Comparison of ENCODE assay signal across 11 cellular contexts in genomic region chr12:54364413-54364812, GRCh38. TPM values are rescaled to one million over a fixed set of nuclear protein-coding genes. Genes with fewer than 3 reads are reported as not detected.
DNase-seq lines count a peak whose midpoint lies in the region; ATAC-seq and TF ChIP-seq lines count a peak whose summit lies in the region.
"Had no signal": no experiment of that assay in that cellular context is flagged by ENCODE, and none has a peak within 500 bp of the region (broad histone marks: within the 10 kb centered on the region; RNA-seq: fewer than 3 reads in every experiment).

GPR84 (minus strand) TSS chr12:54364486; CDS start chr12:54363851, 635 bp downstream.

- no peak within 1 kb of the TSS for H3K27ac ChIP-seq in CD8-positive, alpha-beta memory T cell (ENCODE audit: low read depth, low read length)
- H3K27ac ChIP-seq: Peyer's patch had no signal

- DNase-seq in CD8-positive, alpha-beta memory T cell: no peak
- DNase-seq in NB4 (ENCODE audit: low read depth) (peak; percentile 95), NCI-H446 (lab: John Stamatoyannopoulos, UW) (no peak), AG08396 (ENCODE audit: low spot score) (no peak), NCI-H187 (lab: John Stamatoyannopoulos, UW) (no peak)
- DNase-seq in central memory CD4-positive, alpha-beta T cell: peak; percentile 32
- DNase-seq: Peyer's patch, right cardiac atrium, stomach had no signal

- ATAC-seq in GM21515 (IDR thresholded peaks at IDR 0.05; ENCODE audit: unreplicated experiment) (peak; percentile 46), GM18517 (IDR thresholded peaks at IDR 0.05; ENCODE audit: unreplicated experiment) (no peak)
- ATAC-seq: right cardiac atrium had no signal

- POLR2A ChIA-PET in CD8-positive, alpha-beta memory T cell (lab: Charles Lee): no interaction called here

- no peaks in the 10 kb centered on the region for H3K27me3 ChIP-seq in CD8-positive, alpha-beta memory T cell (ENCODE audit: insufficient read depth, low read length, poor library complexity, severe bottlenecking)
- H3K27me3 ChIP-seq: Peyer's patch, stomach had no signal

- H3K4me3 ChIP-seq in CD8-positive, alpha-beta memory T cell (ENCODE audit: low read length): no peak within 1 kb of the TSS
- peak within 1 kb of the TSS; percentile 79 for H3K4me3 ChIP-seq in NB4 (ENCODE audit: low read depth, low read length)
- H3K4me3 ChIP-seq: Peyer's patch, stomach had no signal

- H3K4me1 ChIP-seq in CD8-positive, alpha-beta memory T cell (ENCODE audit: insufficient read depth, low read length): peaks cover 32% of the 10 kb centered on the region

- no peaks in the 10 kb centered on the region for H3K36me3 Mint-ChIP-seq in CD8-positive, alpha-beta memory T cell

- peak within 1 kb of the TSS; percentile 2 to 86 (median 33) for H3K27ac Mint-ChIP-seq in CD8-positive, alpha-beta memory T cell

- no peaks in the 10 kb centered on the region for H3K9me3 Mint-ChIP-seq in CD8-positive, alpha-beta memory T cell

- H3K4me3 Mint-ChIP-seq in CD8-positive, alpha-beta memory T cell: peak within 1 kb of the TSS in 6 of 7 donors; percentile 1 to 61 (median 10)

- H3K27me3 Mint-ChIP-seq in CD8-positive, alpha-beta memory T cell: peaks cover 0 to 2% of the 10 kb centered on the region in 2 donors

- CTCF ChIA-PET in CD8-positive, alpha-beta memory T cell (lab: Charles Lee): no interaction called here

- no peaks in the 10 kb centered on the region for H3K9me3 ChIP-seq in CD8-positive, alpha-beta memory T cell (ENCODE audit: low read length)
- H3K9me3 ChIP-seq: Peyer's patch, stomach had no signal

- peak; percentile 39 for TF ChIP-seq POLR2A in NB4 (IDR thresholded peaks at IDR 0.05; ENCODE audit: extremely low read depth, insufficient read length)

- TF ChIP-seq CTCF in NB4 (IDR thresholded peaks at IDR 0.05; ENCODE audit: low read depth, low read length): no peak

- peaks cover 21 to 35% (median 32%) of the 10 kb centered on the region in 3 donors for H3K4me1 Mint-ChIP-seq in CD8-positive, alpha-beta memory T cell

- no peaks in the 10 kb centered on the region for H3K36me3 ChIP-seq in CD8-positive, alpha-beta memory T cell (ENCODE audit: insufficient read depth, low read length)
- H3K36me3 ChIP-seq: Peyer's patch, stomach had no signal

RNA-seq across cellular contexts. Expression of gene GPR84, which starts in this region (rescaled TPM):
- total RNA-seq in CD8-positive, alpha-beta memory T cell: under 1 TPM; 0.15 to 0.16 TPM
- polyA plus RNA-seq in CD8-positive, alpha-beta memory T cell: not detected
- total RNA-seq: Peyer's patch, stomach had no signal

Comparison
In these comparisons a context has a peak if more than half of its experiments do, and no peak if none do; other contexts are left out.
1. DNase-seq: peak in NB4 (single experiment) and central memory CD4-positive, alpha-beta T cell (single experiment); none in CD8-positive, alpha-beta memory T cell (0 of 5), NCI-H446 (0 of 2), AG08396 (single experiment) and NCI-H187 (0 of 2).